In the genomic region with DNA sequence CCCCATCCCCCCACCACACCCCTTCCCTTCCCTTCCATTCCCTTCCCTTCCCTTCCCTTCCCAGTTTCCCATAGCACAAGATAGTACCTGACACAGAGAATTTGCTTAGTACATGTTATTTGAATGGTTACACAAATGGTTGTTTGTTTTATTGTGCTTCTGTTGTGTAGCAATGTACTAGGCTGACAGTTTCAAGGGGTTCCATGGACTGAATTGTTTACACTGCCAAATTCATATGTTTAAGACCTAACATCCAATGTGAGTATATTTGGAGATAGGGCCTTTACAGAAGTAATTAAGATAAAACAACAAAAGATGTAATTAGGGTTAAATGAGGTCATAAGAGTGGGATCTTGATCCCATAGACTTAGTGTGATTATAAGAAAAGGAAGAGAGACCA, we compare ENCODE assay signal across 24 cellular contexts.
DNase-seq lines count a peak whose midpoint lies in the region; ATAC-seq, FAIRE-seq and TF ChIP-seq lines count a peak whose summit lies in the region.
"Had no signal": no experiment of that assay in that cellular context is flagged by ENCODE, and none has a peak within 500 bp of the region (broad histone marks: within the 10 kb centered on the region; RNA-seq: fewer than 3 reads in every experiment).

No MANE protein-coding gene starts in this region.

- no peak overlapping the region for H3K18ac ChIP-seq in trophoblast cell (ENCODE audit: low read length)

- H3K4ac ChIP-seq in trophoblast cell (ENCODE audit: low read depth, low read length), result no peak overlapping the region

- intact Hi-C loops in HepG2 (cut with micrococcal nuclease; ENCODE audit: unreplicated experiment) (no loop called here), right lobe of liver (cut with DNase I) (no loop called here)

- peaks cover 13% of the 10 kb centered on the region for H3K4me1 Mint-ChIP-seq in endothelial cell (ENCODE audit: unreplicated experiment)
- H3K4me1 Mint-ChIP-seq in effector memory CD8-positive, alpha-beta T cell (ENCODE audit: low read depth in 2 of 2), result no peaks in the 10 kb centered on the region
- H3K4me1 Mint-ChIP-seq: B cell; CD4-positive, CD25-positive, alpha-beta regulatory T cell had no signal

- H2BK5ac ChIP-seq in trophoblast cell (ENCODE audit: low read depth, low read length, poor library complexity), result no peak overlapping the region

- H2BK12ac ChIP-seq in trophoblast cell (ENCODE audit: low read length), result no peak overlapping the region

- ATAC-seq in HepG2 (no peak), right lobe of liver (no peak), GM18511 (IDR thresholded peaks at IDR 0.05; ENCODE audit: unreplicated experiment) (no peak)
- ATAC-seq in effector memory CD8-positive, alpha-beta T cell (replicated peaks), result no peak
- ATAC-seq: CD8-positive, alpha-beta T cell; GM12878 had no signal

- no peak for DNase-seq in HepG2 (ENCODE audit: low spot score)
- no peak for DNase-seq in right lobe of liver
- no peak for DNase-seq in endothelial cell (ENCODE audit: low spot score)
- DNase-seq in trophoblast cell, result no peak
- DNase-seq in effector memory CD8-positive, alpha-beta T cell, result no peak
- no peak for DNase-seq in NK-92 (lab: John Stamatoyannopoulos, UW; ENCODE audit: unreplicated experiment)
- DNase-seq: Caco-2; CD4-positive, CD25-positive, alpha-beta regulatory T cell; CD8-positive, alpha-beta T cell; DMS153; DMS79; EL; GDM1; GM23248; H7; HCEC 1CT had no signal

- peaks cover 29% of the 10 kb centered on the region for H3K79me2 ChIP-seq in HepG2 (ENCODE audit: insufficient read depth, low read length)
- H3K79me2 ChIP-seq in trophoblast cell (ENCODE audit: control insufficient read depth, insufficient read depth, low read length, poor library complexity), result peaks cover 1% of the 10 kb centered on the region

- in situ Hi-C loops in HepG2 (cut with HindIII; ENCODE audit: extremely low pct_ligation_motif_present, low pct_unique_long_range_greater_than_20kb), result no loop called here

- H3K27me3 Mint-ChIP-seq in endothelial cell (ENCODE audit: unreplicated experiment), result peaks cover 2% of the 10 kb centered on the region
- no peaks in the 10 kb centered on the region for H3K27me3 Mint-ChIP-seq in effector memory CD8-positive, alpha-beta T cell
- H3K27me3 Mint-ChIP-seq: B cell had no signal

- H3K36me3 Mint-ChIP-seq in endothelial cell (ENCODE audit: low read depth, unreplicated experiment), result no peaks in the 10 kb centered on the region
- no peaks in the 10 kb centered on the region for H3K36me3 Mint-ChIP-seq in effector memory CD8-positive, alpha-beta T cell (ENCODE audit: insufficient read depth)
- H3K36me3 Mint-ChIP-seq: CD4-positive, CD25-positive, alpha-beta regulatory T cell; CD8-positive, alpha-beta T cell had no signal

- no peak overlapping the region for H4K91ac ChIP-seq in trophoblast cell (ENCODE audit: low read depth, low read length)

- no peak overlapping the region for H2AK5ac ChIP-seq in trophoblast cell (ENCODE audit: low read length)

- TF ChIP-seq CTCF in HepG2 (CRISPR knock-in tag; IDR thresholded peaks at IDR 0.05) (no peak), right lobe of liver (IDR thresholded peaks at IDR 0.05) (no peak), endothelial cell (IDR thresholded peaks at IDR 0.05; ENCODE audit: unreplicated experiment) (no peak)

- H4K8ac ChIP-seq in trophoblast cell (ENCODE audit: low read depth, low read length), result no peak overlapping the region

- H3K79me1 ChIP-seq in trophoblast cell (ENCODE audit: low read length), result peaks cover 2% of the 10 kb centered on the region

- no peak for TF ChIP-seq EP300 in HepG2 (IDR thresholded peaks at IDR 0.05; ENCODE audit: low read depth in 2 of 2, low read length in 2 of 2)
- TF ChIP-seq EP300 in HepG2 (CRISPR knock-in tag; IDR thresholded peaks at IDR 0.05; ENCODE audit: borderline replicate concordance), result no peak

- peaks cover 16% of the 10 kb centered on the region for H3K4me1 ChIP-seq in HepG2 (ENCODE audit: insufficient read depth, low read length)
- H3K4me1 ChIP-seq in right lobe of liver, result no peaks in the 10 kb centered on the region
- peaks cover 0 to 7% of the 10 kb centered on the region in 2 experiments for H3K4me1 ChIP-seq in trophoblast cell (ENCODE audit: control insufficient read depth in 1 of 2, insufficient read depth in 2 of 2, low read length in 2 of 2)
- H3K4me1 ChIP-seq: BLaER1 had no signal

- TF ChIP-seq POLR2A in HepG2 (IDR thresholded peaks at IDR 0.05; ENCODE audit: insufficient read depth in 1 of 2, low read depth in 2 of 2, low read length in 2 of 2) (no peak), right lobe of liver (IDR thresholded peaks at IDR 0.05) (no peak)

- H2AFZ ChIP-seq in HepG2 (ENCODE audit: low read length), result no peak overlapping the region
- no peak overlapping the region for H2AFZ ChIP-seq in trophoblast cell (ENCODE audit: insufficient read depth, low read length, poor library complexity)
- H2AFZ ChIP-seq: GM23248 had no signal

- H4K12ac ChIP-seq in trophoblast cell (ENCODE audit: low read depth, low read length), result no peak overlapping the region

- no peaks in the 10 kb centered on the region for H3K9me3 Mint-ChIP-seq in endothelial cell (ENCODE audit: unreplicated experiment)
- peaks cover 6 to 8% of the 10 kb centered on the region in 2 donors for H3K9me3 Mint-ChIP-seq in effector memory CD8-positive, alpha-beta T cell

- H3K27ac Mint-ChIP-seq in endothelial cell (ENCODE audit: unreplicated experiment), result peak overlapping the region; percentile 24
- no peak overlapping the region for H3K27ac Mint-ChIP-seq in effector memory CD8-positive, alpha-beta T cell
- H3K27ac Mint-ChIP-seq: B cell; CD4-positive, CD25-positive, alpha-beta regulatory T cell; CD8-positive, alpha-beta T cell had no signal

- H3K4me2 ChIP-seq in HepG2 (ENCODE audit: low read depth, low read length), result no peak overlapping the region
- H3K4me2 ChIP-seq in trophoblast cell (ENCODE audit: low read length), result no peak overlapping the region
- H3K4me2 ChIP-seq: BLaER1 had no signal

- POLR2A ChIA-PET in HepG2 (lab: Yijun Ruan, JAX), result no interaction called here

- no peak overlapping the region for H3K9ac ChIP-seq in HepG2 (ENCODE audit: insufficient read depth, low read depth, low read length)
- H3K9ac ChIP-seq in trophoblast cell (ENCODE audit: low read length), result no peak overlapping the region
- H3K9ac ChIP-seq: BLaER1, GM23248 had no signal

- TF ChIP-seq RAD21 in HepG2 (CRISPR knock-in tag; IDR thresholded peaks at IDR 0.05), result no peak

- H3K23ac ChIP-seq in trophoblast cell (ENCODE audit: low read length), result no peak overlapping the region

- H2BK120ac ChIP-seq in trophoblast cell (ENCODE audit: insufficient read depth, low read length, poor library complexity), result no peak overlapping the region

- H3K36me3 ChIP-seq in HepG2 (replicated peaks in 1 of 2; ENCODE audit: control insufficient read depth in 1 of 2, insufficient read depth in 2 of 2, low read length in 2 of 2), result no peaks in the 10 kb centered on the region
- H3K36me3 ChIP-seq in right lobe of liver, result no peaks in the 10 kb centered on the region
- H3K36me3 ChIP-seq in trophoblast cell (ENCODE audit: control insufficient read depth in 1 of 2, insufficient read depth in 2 of 2, low read length in 2 of 2), result peaks cover 3 to 5% of the 10 kb centered on the region in 2 experiments
- H3K36me3 ChIP-seq: BLaER1 had no signal

- H3K9me3 ChIP-seq in HepG2 (ENCODE audit: low read length) (no peaks in the 10 kb centered on the region), right lobe of liver (no peaks in the 10 kb centered on the region), trophoblast cell (ENCODE audit: insufficient read depth, low read depth, low read length) (peaks cover 3% of the 10 kb centered on the region)
- H3K9me3 ChIP-seq: Caco-2 had no signal

- H3K27ac ChIP-seq in HepG2 (ENCODE audit: extremely low read length, insufficient read depth, low read length) (no peak overlapping the region), right lobe of liver (no peak overlapping the region), trophoblast cell (ENCODE audit: low read depth, low read length) (peak overlapping the region; percentile 32)
- H3K27ac ChIP-seq: 22Rv1, BLaER1, C4-2B, GM23248 had no signal

- CTCF ChIA-PET in HepG2 (lab: Yijun Ruan, JAX; ENCODE audit: low intra/inter-chr PET ratio, low total read pairs), result no interaction called here

- BruUV-seq in HepG2 (replicated peaks; lab: Mats Ljungman, UMichigan), result no TSS peak

- H3K4me3 ChIP-seq in HepG2 (replicated peaks in 1 of 3; ENCODE audit: insufficient read depth in 1 of 3, low read depth in 2 of 3, low read length in 3 of 3), result no peak overlapping the region
- no peak overlapping the region for H3K4me3 ChIP-seq in right lobe of liver
- H3K4me3 ChIP-seq in trophoblast cell (ENCODE audit: low read depth, low read length), result no peak overlapping the region
- H3K4me3 ChIP-seq: BLaER1, GM12878, GM23248 had no signal

- H3K14ac ChIP-seq in trophoblast cell (ENCODE audit: low read length), result no peak overlapping the region

- H3K4me3 Mint-ChIP-seq in endothelial cell (ENCODE audit: unreplicated experiment), result no peak overlapping the region
- H3K4me3 Mint-ChIP-seq in effector memory CD8-positive, alpha-beta T cell, result no peak overlapping the region
- H3K4me3 Mint-ChIP-seq: B cell; CD4-positive, CD25-positive, alpha-beta regulatory T cell; CD8-positive, alpha-beta T cell had no signal

- H3K27me3 ChIP-seq in HepG2 (ENCODE audit: control insufficient read depth in 1 of 2, insufficient read depth in 2 of 2, low read length in 2 of 2), result no peaks in the 10 kb centered on the region
- no peaks in the 10 kb centered on the region for H3K27me3 ChIP-seq in right lobe of liver
- H3K27me3 ChIP-seq in trophoblast cell (ENCODE audit: insufficient read depth, low read length), result no peaks in the 10 kb centered on the region
- H3K27me3 ChIP-seq: BLaER1 had no signal

- no peaks in the 10 kb centered on the region for H4K20me1 ChIP-seq in HepG2 (ENCODE audit: insufficient read depth, low read length)
- H4K20me1 ChIP-seq: BLaER1 had no signal

- no peak for FAIRE-seq in HepG2 (lab: Jason Lieb, UNC)
- FAIRE-seq: A204.1, GM12878, GM18507 had no signal
